ENCODE assay signal across 11 cellular contexts in the genomic region with DNA sequence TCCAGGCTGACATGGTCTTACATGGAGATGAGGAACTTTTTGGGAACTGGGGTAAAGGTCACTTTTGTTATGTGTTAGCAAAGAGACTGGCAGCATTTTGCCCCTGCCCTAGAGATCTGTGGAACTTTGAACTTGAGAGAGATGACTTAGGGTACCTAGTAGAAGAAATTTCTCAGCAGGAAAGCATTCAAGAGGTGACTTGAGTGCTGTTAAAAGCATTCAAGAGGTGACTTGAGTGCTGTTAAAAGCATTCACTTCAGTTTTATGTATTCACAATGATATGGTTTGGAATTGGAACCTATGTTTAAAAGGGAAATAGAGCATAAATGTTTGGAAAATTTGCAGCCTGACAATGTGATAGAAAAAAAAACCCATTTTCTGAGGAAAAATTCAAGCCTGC. TPM values are rescaled to one million over a fixed set of nuclear protein-coding genes. Genes with fewer than 3 reads are reported as not detected.
A peak's percentile ranks its signal among the peaks of the same experiment; 100 is the strongest.
DNase-seq lines count a peak whose midpoint lies in the region; ATAC-seq and TF ChIP-seq lines count a peak whose summit lies in the region.
"Not testable (repeated sequence)": the region's sequence is repeated elsewhere in the genome, so short reads cannot be mapped to it uniquely, and the experiment has no call there.
"Had no signal": no experiment of that assay in that cellular context is flagged by ENCODE, and none has a peak within 500 bp of the region (broad histone marks: within the 10 kb centered on the region; RNA-seq: fewer than 3 reads in every experiment).

No MANE protein-coding gene starts in this region.

- H3K4me3 ChIP-seq in liver (ENCODE audit: low read depth in 1 of 3, low read length in 3 of 3) = not testable (repeated sequence)

- TF ChIP-seq RAD21 in liver (IDR thresholded peaks at IDR 0.05) = not testable (repeated sequence)

- not testable (repeated sequence) for H3K9me3 ChIP-seq in CD4-positive, alpha-beta T cell (ENCODE audit: control insufficient read depth, low read length); liver (ENCODE audit: control insufficient read depth in 4 of 4, low read length in 3 of 4)

- not testable (repeated sequence) for H3K4me3 Mint-ChIP-seq in CD4-positive, alpha-beta T cell; activated T-cell treated with anti-CD3 and anti-CD28 coated beads, Interleukin-2, amount 50 U/mL, for 24 hours; central memory CD8-positive, alpha-beta T cell

- TF ChIP-seq CTCF in CD4-positive, alpha-beta T cell (IDR thresholded peaks at IDR 0.05); liver (IDR thresholded peaks at IDR 0.05; ENCODE audit: low read depth, low read length, missing input control): not testable (repeated sequence)

- not testable (repeated sequence) for H3K9ac ChIP-seq in liver (ENCODE audit: low read depth in 1 of 2, low read length in 2 of 2)

- not testable (repeated sequence) for ATAC-seq in CD4-positive, alpha-beta T cell (ENCODE audit: poor library complexity); central memory CD8-positive, alpha-beta T cell (replicated peaks; ENCODE audit: extremely low read depth, poor library complexity, severe bottlenecking)

- POLR2A ChIA-PET in CD4-positive, alpha-beta T cell (lab: Charles Lee) = not testable (repeated sequence)

- not testable (repeated sequence) for H3K27me3 ChIP-seq in CD4-positive, alpha-beta T cell (ENCODE audit: control insufficient read depth, insufficient read depth, low read length); liver (ENCODE audit: control insufficient read depth in 4 of 4, insufficient read depth in 4 of 4, low read length in 3 of 4)

- intact Hi-C loops in CD4-positive, alpha-beta T cell (cut with DNase I, micrococcal nuclease) = not testable (repeated sequence)

- CTCF ChIA-PET in CD4-positive, alpha-beta T cell (lab: Charles Lee) = interaction anchor here (1.7 kb wide), 1 partner anchor 80 kb away, joined by 3 read pairs; no protein-coding TSS in a partner anchor

- H3K4me1 Mint-ChIP-seq in CD4-positive, alpha-beta T cell (ENCODE audit: low read depth); activated T-cell treated with anti-CD3 and anti-CD28 coated beads, Interleukin-2, amount 50 U/mL, for 24 hours (ENCODE audit: low read depth); central memory CD8-positive, alpha-beta T cell: not testable (repeated sequence)

- H3K36me3 Mint-ChIP-seq in CD4-positive, alpha-beta T cell (ENCODE audit: low read depth) = peaks cover 51% of the 10 kb centered on the region
- H3K36me3 Mint-ChIP-seq in activated T-cell treated with anti-CD3 and anti-CD28 coated beads, Interleukin-2, amount 50 U/mL, for 24 hours (ENCODE audit: low read depth) = peaks cover 75% of the 10 kb centered on the region
- peaks cover 15% of the 10 kb centered on the region for H3K36me3 Mint-ChIP-seq in central memory CD8-positive, alpha-beta T cell (ENCODE audit: insufficient read depth)

- H3K9me3 Mint-ChIP-seq in CD4-positive, alpha-beta T cell; activated T-cell treated with anti-CD3 and anti-CD28 coated beads, Interleukin-2, amount 50 U/mL, for 24 hours; central memory CD8-positive, alpha-beta T cell: not testable (repeated sequence)

- H3K27ac ChIP-seq in CD4-positive, alpha-beta T cell (ENCODE audit: low read depth, low read length); liver (ENCODE audit: low read depth in 1 of 2, low read length in 2 of 2): not testable (repeated sequence)

- H3K27me3 Mint-ChIP-seq in CD4-positive, alpha-beta T cell; activated T-cell treated with anti-CD3 and anti-CD28 coated beads, Interleukin-2, amount 50 U/mL, for 24 hours; central memory CD8-positive, alpha-beta T cell: not testable (repeated sequence)

- peaks cover 0 to 15% (median 14%) of the 10 kb centered on the region in 4 donors for H3K36me3 ChIP-seq in liver (ENCODE audit: control insufficient read depth in 4 of 4, insufficient read depth in 3 of 4, low read depth in 1 of 4, low read length in 3 of 4)

- H3K27ac Mint-ChIP-seq in CD4-positive, alpha-beta T cell = peak overlapping the region; percentile 21
- H3K27ac Mint-ChIP-seq in activated T-cell treated with anti-CD3 and anti-CD28 coated beads, Interleukin-2, amount 50 U/mL, for 24 hours = peak overlapping the region; percentile 2
- peak overlapping the region; percentile 73 for H3K27ac Mint-ChIP-seq in central memory CD8-positive, alpha-beta T cell (ENCODE audit: low read depth)

- H3K4me1 ChIP-seq in liver (ENCODE audit: control insufficient read depth in 4 of 4, insufficient read depth in 4 of 4, low read length in 3 of 4) = not testable (repeated sequence)

- DNase-seq in CD4-positive, alpha-beta T cell; activated T-cell treated with anti-CD3 and anti-CD28 coated beads, Interleukin-2, amount 50 U/mL, for 24 hours; central memory CD8-positive, alpha-beta T cell (ENCODE audit: low spot score in 2 of 2): not testable (repeated sequence)
- DNase-seq in DMS79 (lab: John Stamatoyannopoulos, UW) = peak; percentile 73
- DNase-seq in NCI-H1417 (lab: John Stamatoyannopoulos, UW) = peak in 2 of 3 experiments; percentile 16 to 35
- peak; percentile 18 for DNase-seq in NCI-H2227 (lab: John Stamatoyannopoulos, UW; ENCODE audit: unreplicated experiment)

TF ChIP-seq in liver, 16 proteins besides CTCF, POLR2A, EP300 and RAD21:
- peak; percentile 13 for TF ChIP-seq SP1 (IDR thresholded peaks at IDR 0.05)
- peak; percentile 4 to 44 for TF ChIP-seq HNF4A (conservative IDR thresholded peaks at IDR 0.05)

RNA-seq across cellular contexts. Expression of a gene that starts 7.8 kb away (rescaled TPM):
- total RNA-seq in CD4-positive, alpha-beta T cell = 10 to 100 TPM; 75.1 to 77.4 TPM
- total RNA-seq in liver = 10 to 100 TPM; 10.6 to 18.2 TPM
- 10 to 100 TPM; 10.7 to 12.7 TPM for polyA plus RNA-seq in liver

RNA-seq across cellular contexts. Expression of a gene that starts 14.6 kb away (rescaled TPM):
- total RNA-seq in CD4-positive, alpha-beta T cell = 10 to 100 TPM; 20.2 to 21.7 TPM
- total RNA-seq in liver = 10 to 100 TPM; 30.4 to 35.0 TPM
- 10 to 100 TPM; 34.0 to 45.1 TPM for polyA plus RNA-seq in liver

RNA-seq across cellular contexts. Expression of a gene that starts 20.6 kb away (rescaled TPM):
- total RNA-seq in CD4-positive, alpha-beta T cell = 1 to 10 TPM; 2.6 to 2.7 TPM
- under 1 TPM; 0.08 to 0.09 TPM for total RNA-seq in liver
- polyA plus RNA-seq in liver = 1 to 10 TPM in 1 of 2 donors, under 1 TPM in 1; 0.88 to 1.0 TPM
- total RNA-seq: Daoy, G401, H4, H9 had no signal

RNA-seq across cellular contexts. Expression of a gene that starts 47.0 kb away (rescaled TPM):
- 10 to 100 TPM; 35.6 to 37.3 TPM for total RNA-seq in CD4-positive, alpha-beta T cell
- under 1 TPM; 0.08 to 0.09 TPM for total RNA-seq in liver
- polyA plus RNA-seq in liver = under 1 TPM; 0.26 to 0.38 TPM
- total RNA-seq: G401 had no signal

Comparison
In these comparisons a context has a peak if more than half of its experiments do, and no peak if none do; other contexts are left out.
1. H3K27ac Mint-ChIP-seq: peak in every context shown above with its lines; median percentile 73 in central memory CD8-positive, alpha-beta T cell; 21 in CD4-positive, alpha-beta T cell; 2 in activated T-cell treated with anti-CD3 and anti-CD28 coated beads, Interleukin-2, amount 50 U/mL, for 24 hours.